9 cellular contexts compared by ENCODE assay signal in genomic region chr2:8692783-8693768, GRCh38. TPM values are rescaled to one million over a fixed set of nuclear protein-coding genes. Genes with fewer than 3 reads are reported as not detected.
DNase-seq lines count a peak whose midpoint lies in the region; ATAC-seq and TF ChIP-seq lines count a peak whose summit lies in the region.
"Had no signal": no experiment of that assay in that cellular context is flagged by ENCODE, and none has a peak within 500 bp of the region (broad histone marks: within the 10 kb centered on the region; RNA-seq: fewer than 3 reads in every experiment).

No MANE protein-coding gene starts in this region.

- WGBS in sigmoid colon, 2 donors, result 11 to 28% methylated on average over 37 of the region's 37 CpGs

- no peak overlapping the region for H3K27ac ChIP-seq in sigmoid colon

- DNase-seq in BE2C, result peak; percentile 82
- no peak for DNase-seq in LNCaP clone FGC (ENCODE audit: low read depth)
- DNase-seq in activated naive CD8-positive, alpha-beta T cell treated with anti-CD3 and anti-CD28 coated beads, Interleukin-2, amount 10 ng/mL, durations not matched to agents 7 days and 5 days, result peak; percentile 70
- DNase-seq in hypothalamus (lab: John Stamatoyannopoulos, UW), result peak in 26 of 51 donors; percentile 6 to 63 (median 26)
- DNase-seq in sigmoid colon, result no peak
- DNase-seq in stimulated activated naive CD4-positive, alpha-beta T cell treated with Interleukin-2 at 50 U/mL for 16 hours (lab: John Stamatoyannopoulos, UW), result no peak
- no peak for DNase-seq in GDM1 (lab: John Stamatoyannopoulos, UW)
- DNase-seq in T1000 (lab: John Stamatoyannopoulos, UW), result no peak

- ATAC-seq in activated naive CD8-positive, alpha-beta T cell treated with anti-CD3 and anti-CD28 coated beads, Interleukin-2, amount 10 ng/mL, durations not matched to agents 7 days and 5 days (ENCODE audit: low read depth), result peak; percentile 72

- H3K36me3 ChIP-seq in BE2C (no peaks in the 10 kb centered on the region), sigmoid colon (no peaks in the 10 kb centered on the region)

- no peaks in the 10 kb centered on the region for H3K27me3 ChIP-seq in BE2C
- H3K27me3 ChIP-seq in sigmoid colon, result no peaks in the 10 kb centered on the region

- no peaks in the 10 kb centered on the region for H3K4me1 Mint-ChIP-seq in activated naive CD8-positive, alpha-beta T cell treated with anti-CD3 and anti-CD28 coated beads, Interleukin-2, amount 10 ng/mL, durations not matched to agents 7 days and 5 days
- H3K4me1 Mint-ChIP-seq: brain had no signal

- TF ChIP-seq EP300 in sigmoid colon (IDR thresholded peaks at IDR 0.05), result no peak

- no peaks in the 10 kb centered on the region for H3K9me3 ChIP-seq in BE2C
- H3K9me3 ChIP-seq in sigmoid colon, result peaks cover 0 to 7% (median 2%) of the 10 kb centered on the region in 4 donors

- intact Hi-C loops in sigmoid colon (cut with DNase I), result no loop called here

- TF ChIP-seq CTCF in BE2C (IDR thresholded peaks at IDR 0.05; ENCODE audit: low read depth, low read length) (peak; percentile 88), LNCaP clone FGC (IDR thresholded peaks at IDR 0.05; ENCODE audit: control insufficient read depth, extremely low read depth, insufficient read depth) (peak; percentile 74), sigmoid colon (IDR thresholded peaks at IDR 0.05) (peak in 2 of 4 experiments; percentile 14 to 48)

- no peaks in the 10 kb centered on the region for H3K9me3 Mint-ChIP-seq in activated naive CD8-positive, alpha-beta T cell treated with anti-CD3 and anti-CD28 coated beads, Interleukin-2, amount 10 ng/mL, durations not matched to agents 7 days and 5 days

- POLR2A ChIA-PET in activated naive CD8-positive, alpha-beta T cell treated with anti-CD3 and anti-CD28 coated beads, Interleukin-2, amount 10 ng/mL, durations not matched to agents 7 days and 5 days (lab: Charles Lee), result interaction anchor here (1.3 kb wide), 1 partner anchor 11 kb away, joined by 4 read pairs; the partner anchor contains the start of gene ID2

- no peak for TF ChIP-seq POLR2A in sigmoid colon (IDR thresholded peaks at IDR 0.05)

- peaks cover 26% of the 10 kb centered on the region for H3K27me3 Mint-ChIP-seq in activated naive CD8-positive, alpha-beta T cell treated with anti-CD3 and anti-CD28 coated beads, Interleukin-2, amount 10 ng/mL, durations not matched to agents 7 days and 5 days
- H3K27me3 Mint-ChIP-seq: brain had no signal

- H3K4me3 ChIP-seq in BE2C (ENCODE audit: low read depth, low read length), result peak overlapping the region; percentile 73
- no peak overlapping the region for H3K4me3 ChIP-seq in LNCaP clone FGC (ENCODE audit: low read depth, low read length)
- H3K4me3 ChIP-seq in sigmoid colon, result peak overlapping the region in 3 of 4 donors; percentile 11 to 33 (median 29)

- H3K27ac Mint-ChIP-seq in activated naive CD8-positive, alpha-beta T cell treated with anti-CD3 and anti-CD28 coated beads, Interleukin-2, amount 10 ng/mL, durations not matched to agents 7 days and 5 days, result no peak overlapping the region

- peak overlapping the region; percentile 66 for H3K4me3 Mint-ChIP-seq in activated naive CD8-positive, alpha-beta T cell treated with anti-CD3 and anti-CD28 coated beads, Interleukin-2, amount 10 ng/mL, durations not matched to agents 7 days and 5 days
- H3K4me3 Mint-ChIP-seq: brain had no signal

- H3K36me3 Mint-ChIP-seq in activated naive CD8-positive, alpha-beta T cell treated with anti-CD3 and anti-CD28 coated beads, Interleukin-2, amount 10 ng/mL, durations not matched to agents 7 days and 5 days, result no peaks in the 10 kb centered on the region
- H3K36me3 Mint-ChIP-seq: brain had no signal

- H3K4me1 ChIP-seq in BE2C, result 0 out of 2 replicates have a peak, but pooled peaks cover 3% of the 10 kb centered on the region
- peaks cover 0 to 8% (median 3%) of the 10 kb centered on the region in 4 donors for H3K4me1 ChIP-seq in sigmoid colon

RNA-seq across cellular contexts. Expression of gene ID2, which starts 11.2 kb away (rescaled TPM):
- polyA plus RNA-seq in BE2C (2012; ENCODE audit: insufficient read depth, insufficient read length, low read depth), result 210 TPM
- 100 to 1,000 TPM; 167 to 172 TPM for total RNA-seq in activated naive CD8-positive, alpha-beta T cell treated with anti-CD3 and anti-CD28 coated beads, Interleukin-2, amount 10 ng/mL, durations not matched to agents 7 days and 5 days
- total RNA-seq in sigmoid colon, result 100 to 1,000 TPM; 376 to 615 (median 527) TPM
- polyA plus RNA-seq in sigmoid colon, result 100 to 1,000 TPM; 154 to 306 (median 224) TPM

Comparison
In these comparisons a context has a peak if more than half of its experiments do, and no peak if none do; other contexts are left out.
1. DNase-seq: peak in BE2C (single experiment), activated naive CD8-positive, alpha-beta T cell treated with anti-CD3 and anti-CD28 coated beads, Interleukin-2, amount 10 ng/mL, durations not matched to agents 7 days and 5 days (single experiment) and hypothalamus (26 of 51); none in LNCaP clone FGC (single experiment), sigmoid colon (single experiment), stimulated activated naive CD4-positive, alpha-beta T cell treated with Interleukin-2 at 50 U/mL for 16 hours (single experiment), GDM1 (single experiment) and T1000 (single experiment).